8 cellular contexts compared by ENCODE assay signal in the genomic region with DNA sequence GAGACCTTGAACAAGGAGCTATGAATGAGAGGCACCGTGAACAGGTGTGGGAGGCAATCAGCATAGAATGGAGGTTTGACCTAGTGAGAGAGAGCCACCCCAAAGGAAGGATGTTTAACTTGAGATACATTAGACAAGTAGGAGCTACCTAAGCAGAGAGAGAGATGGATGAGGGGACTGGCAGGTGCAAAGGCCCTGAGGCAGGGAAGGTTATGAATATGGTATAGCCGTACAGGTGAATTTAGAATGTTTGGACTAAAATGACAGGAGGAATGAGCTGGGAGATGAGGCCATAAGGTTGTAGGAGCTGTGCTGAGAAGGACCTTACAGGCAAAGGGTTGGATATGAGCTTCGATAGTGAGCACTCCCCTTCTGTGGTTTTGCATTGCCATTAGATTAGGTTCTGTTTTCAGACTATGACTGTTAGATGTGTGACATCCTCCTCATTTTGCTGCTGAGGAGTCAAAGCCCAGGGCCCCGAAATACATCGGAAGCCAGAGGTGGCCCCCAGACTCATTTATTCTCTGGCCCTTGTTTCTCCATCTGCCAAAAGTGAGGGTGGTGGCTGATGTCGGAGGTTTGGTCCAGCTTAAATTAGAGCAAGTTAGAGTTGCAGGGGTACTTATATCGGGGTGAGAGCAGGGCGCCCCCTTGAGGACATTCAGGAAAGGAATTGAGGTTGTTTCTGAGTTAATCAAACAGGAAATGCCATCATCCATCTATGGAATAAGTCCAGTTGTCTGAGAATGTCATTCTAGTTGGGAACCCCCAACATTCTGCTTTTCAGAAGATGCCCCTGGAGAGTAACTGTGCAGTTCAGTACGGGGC. TPM values are rescaled to one million over a fixed set of nuclear protein-coding genes. Genes with fewer than 3 reads are reported as not detected.
DNase-seq lines count a peak whose midpoint lies in the region; ATAC-seq and TF ChIP-seq lines count a peak whose summit lies in the region.

No MANE protein-coding gene starts in this region.

- TF ChIP-seq POLR2A in heart left ventricle (IDR thresholded peaks at IDR 0.05) = no peak

- peak; percentile 37 for TF ChIP-seq CTCF in AG09319 (IDR thresholded peaks at IDR 0.05; ENCODE audit: low read depth, low read length)
- peak; percentile 19 for TF ChIP-seq CTCF in GM20000 (IDR thresholded peaks at IDR 0.05; ENCODE audit: extremely low read depth, missing control alignments)
- TF ChIP-seq CTCF in foreskin keratinocyte (conservative IDR thresholded peaks at IDR 0.05) = peak; percentile 60
- TF ChIP-seq CTCF in heart left ventricle (IDR thresholded peaks at IDR 0.05) = peak in 6 of 12 donors; percentile 6 to 44 (median 18)

- H3K4me1 ChIP-seq in SJCRH30 (no peaks in the 10 kb centered on the region; the same call in 1 of the 2 replicates), foreskin keratinocyte (no peaks in the 10 kb centered on the region), heart left ventricle (no peaks in the 10 kb centered on the region)

- intact Hi-C loops in heart left ventricle (cut with DNase I) = no loop called here

- no peaks in the 10 kb centered on the region for H3K9me3 ChIP-seq in SJCRH30 (replicated peaks)
- H3K9me3 ChIP-seq in heart left ventricle = no peaks in the 10 kb centered on the region

- H3K27me3 ChIP-seq in SJCRH30 (no peaks in the 10 kb centered on the region; the same call in 1 of the 2 replicates), foreskin keratinocyte (peaks cover 5% of the 10 kb centered on the region), heart left ventricle (peaks cover 0 to 17% (median 2%) of the 10 kb centered on the region in 9 donors)

- H3K4me3 ChIP-seq in SJCRH30 (no peak overlapping the region), heart left ventricle (no peak overlapping the region)

- no peaks in the 10 kb centered on the region for H3K36me3 ChIP-seq in SJCRH30
- no peaks in the 10 kb centered on the region for H3K36me3 ChIP-seq in heart left ventricle

- H3K27ac ChIP-seq in SJCRH30 (no peak overlapping the region), foreskin keratinocyte (no peak overlapping the region), heart left ventricle (no peak overlapping the region)

- ATAC-seq in foreskin keratinocyte (no peak), HG03439 (IDR thresholded peaks at IDR 0.05; ENCODE audit: unreplicated experiment) (no peak), heart left ventricle (no peak), HG03045 (IDR thresholded peaks at IDR 0.05; ENCODE audit: unreplicated experiment) (no peak)

- no peak for DNase-seq in AG09319 (ENCODE audit: extremely low read depth, low read depth)
- DNase-seq in GM20000 (ENCODE audit: low spot score) = peak; percentile 53
- peak; percentile 14 to 53 for DNase-seq in SJCRH30
- DNase-seq in foreskin keratinocyte = no peak
- no peak for DNase-seq in HuH-7.5 (ENCODE audit: low spot score)
- no peak for DNase-seq in heart left ventricle

- WGBS in heart left ventricle, 4 donors = 42 to 49% (median 45%) methylated on average over 9 of the region's 9 CpGs

RNA-seq across cellular contexts. Expression of a gene that starts 29.4 kb away (rescaled TPM):
- total RNA-seq in SJCRH30 (2014; rRNA removed; shearing (Covaris generic)) = 0.02 TPM in 1 of 2 replicates, not detected in the other
- total RNA-seq in foreskin keratinocyte = 0.03 and 0.04 TPM in 2 replicates
- polyA plus RNA-seq in foreskin keratinocyte = 0.02 and 0.06 TPM in 2 replicates
- total RNA-seq in heart left ventricle = 1 to 10 TPM in 1 of 9 donors, under 1 TPM in 8; 0.05 to 1.6 (median 0.24) TPM
- polyA plus RNA-seq in heart left ventricle = under 1 TPM; 0.08 to 0.19 TPM

Comparison
In these comparisons a context has a peak if more than half of its experiments do, and no peak if none do; other contexts are left out.
1. DNase-seq: peak in GM20000 (single experiment) and SJCRH30 (2 of 2); none in AG09319 (single experiment), foreskin keratinocyte (0 of 2), HuH-7.5 (single experiment) and heart left ventricle (0 of 5).